In the genomic region with DNA sequence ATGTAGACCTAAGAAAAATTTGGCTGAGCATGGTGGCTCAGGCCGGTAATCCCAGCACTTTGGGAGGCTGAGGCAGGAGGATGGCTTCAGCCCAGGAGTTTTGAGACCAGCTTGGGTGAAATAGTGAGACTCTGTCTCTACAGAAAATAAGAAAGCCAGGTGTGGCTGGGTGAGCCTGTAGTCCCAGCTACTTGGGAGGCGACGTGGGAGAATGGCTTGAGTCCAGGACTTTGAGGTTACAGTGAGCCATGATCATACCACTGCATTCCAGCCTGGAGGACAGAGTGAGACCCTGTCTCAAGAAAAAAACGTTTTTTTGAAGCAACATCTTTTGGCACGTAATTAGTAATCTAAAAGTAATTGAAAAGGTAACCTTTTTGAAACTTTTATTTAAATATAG, we compare ENCODE assay signal across 1 cellular context.
TF ChIP-seq lines count a peak whose summit lies in the region.

No MANE protein-coding gene starts in this region.

TF ChIP-seq in HepG2, 621 proteins besides CTCF, POLR2A, EP300 and RAD21 (continued from another document):
- TF ChIP-seq, protein P1, sequence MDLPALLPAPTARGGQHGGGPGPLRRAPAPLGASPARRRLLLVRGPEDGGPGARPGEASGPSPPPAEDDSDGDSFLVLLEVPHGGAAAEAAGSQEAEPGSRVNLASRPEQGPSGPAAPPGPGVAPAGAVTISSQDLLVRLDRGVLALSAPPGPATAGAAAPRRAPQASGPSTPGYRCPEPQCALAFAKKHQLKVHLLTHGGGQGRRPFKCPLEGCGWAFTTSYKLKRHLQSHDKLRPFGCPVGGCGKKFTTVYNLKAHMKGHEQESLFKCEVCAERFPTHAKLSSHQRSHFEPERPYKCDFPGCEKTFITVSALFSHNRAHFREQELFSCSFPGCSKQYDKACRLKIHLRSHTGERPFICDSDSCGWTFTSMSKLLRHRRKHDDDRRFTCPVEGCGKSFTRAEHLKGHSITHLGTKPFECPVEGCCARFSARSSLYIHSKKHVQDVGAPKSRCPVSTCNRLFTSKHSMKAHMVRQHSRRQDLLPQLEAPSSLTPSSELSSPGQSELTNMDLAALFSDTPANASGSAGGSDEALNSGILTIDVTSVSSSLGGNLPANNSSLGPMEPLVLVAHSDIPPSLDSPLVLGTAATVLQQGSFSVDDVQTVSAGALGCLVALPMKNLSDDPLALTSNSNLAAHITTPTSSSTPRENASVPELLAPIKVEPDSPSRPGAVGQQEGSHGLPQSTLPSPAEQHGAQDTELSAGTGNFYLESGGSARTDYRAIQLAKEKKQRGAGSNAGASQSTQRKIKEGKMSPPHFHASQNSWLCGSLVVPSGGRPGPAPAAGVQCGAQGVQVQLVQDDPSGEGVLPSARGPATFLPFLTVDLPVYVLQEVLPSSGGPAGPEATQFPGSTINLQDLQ (CRISPR knock-in tag; IDR thresholded peaks at IDR 0.05): no peak
- TF ChIP-seq JUND (CRISPR knock-in tag; IDR thresholded peaks at IDR 0.05) (no peak), ERF (CRISPR knock-in tag; IDR thresholded peaks at IDR 0.05) (no peak), MTA1 (CRISPR knock-in tag; IDR thresholded peaks at IDR 0.05; ENCODE audit: borderline replicate concordance) (no peak)
